13 cellular contexts compared by ENCODE assay signal in genomic region chr1:112464501-112464900, GRCh38. TPM values are rescaled to one million over a fixed set of nuclear protein-coding genes. Genes with fewer than 3 reads are reported as not detected.
DNase-seq lines count a peak whose midpoint lies in the region; ATAC-seq, FAIRE-seq and TF ChIP-seq lines count a peak whose summit lies in the region.
"Had no signal": no experiment of that assay in that cellular context is flagged by ENCODE, and none has a peak within 500 bp of the region (broad histone marks: within the 10 kb centered on the region; RNA-seq: fewer than 3 reads in every experiment).

No MANE protein-coding gene starts in this region.

- H3K27ac ChIP-seq in astrocyte (ENCODE audit: low read depth, low read length): no peak overlapping the region
- H3K27ac ChIP-seq in suprapubic skin: peak overlapping the region; percentile 93
- H3K27ac ChIP-seq in naive thymus-derived CD4-positive, alpha-beta T cell (ENCODE audit: low read depth, low read length): no peak overlapping the region
- H3K27ac ChIP-seq: BLaER1, WERI-Rb-1 had no signal

- DNase-seq in HK-2 (ENCODE audit: unreplicated experiment) (peak; percentile 13), astrocyte (ENCODE audit: low read depth) (no peak), kidney tubule cell (ENCODE audit: low spot score) (peak; percentile 13), suprapubic skin (ENCODE audit: low spot score in 2 of 2) (peak; percentile 76 to 81), GM10248 (ENCODE audit: extremely low spot score) (no peak)
- DNase-seq in effector CD4-positive, alpha-beta T cell: no peak
- no peak for DNase-seq in naive thymus-derived CD4-positive, alpha-beta T cell
- DNase-seq: activated naive CD4-positive, alpha-beta T cell treated with Interleukin-2 at 50 U/mL for 16 hours; NCI-H2171 treated with DMSO at 0.1 percent for 48 hours; stimulated activated CD4-positive, alpha-beta T cell treated with anti-CD3 and anti-CD28 coated beads, Interleukin-15, amount 100 ng/mL, for 24 hours; WERI-Rb-1 had no signal

- H3K4me2 ChIP-seq in astrocyte (ENCODE audit: low read length): no peak overlapping the region
- H3K4me2 ChIP-seq: BLaER1 had no signal

- no peak for TF ChIP-seq EP300 in suprapubic skin (IDR thresholded peaks at IDR 0.05)

- H3K79me2 ChIP-seq in astrocyte (ENCODE audit: insufficient read depth, low read length): peaks cover 1% of the 10 kb centered on the region

- H3K27me3 Mint-ChIP-seq in astrocyte (ENCODE audit: low read depth, unreplicated experiment): no peaks in the 10 kb centered on the region
- H3K27me3 Mint-ChIP-seq in naive thymus-derived CD4-positive, alpha-beta T cell: peaks cover 7 to 28% (median 18%) of the 10 kb centered on the region in 5 donors

- H3K4me1 Mint-ChIP-seq in astrocyte (ENCODE audit: low read depth, unreplicated experiment): peaks cover 23% of the 10 kb centered on the region
- H3K4me1 Mint-ChIP-seq in naive thymus-derived CD4-positive, alpha-beta T cell: peaks cover 0 to 17% (median 9%) of the 10 kb centered on the region in 7 donors

- no peak overlapping the region for H3K9ac ChIP-seq in astrocyte (ENCODE audit: low read length)
- H3K9ac ChIP-seq: BLaER1 had no signal

- peaks cover 23% of the 10 kb centered on the region for H3K4me1 ChIP-seq in astrocyte (ENCODE audit: insufficient read depth, low read length)
- peaks cover 65% of the 10 kb centered on the region for H3K4me1 ChIP-seq in suprapubic skin
- H3K4me1 ChIP-seq in naive thymus-derived CD4-positive, alpha-beta T cell (ENCODE audit: control insufficient read depth in 2 of 2, insufficient read depth in 2 of 2, low read length in 2 of 2): peaks cover 0 to 3% of the 10 kb centered on the region in 2 donors

- H3K36me3 ChIP-seq in astrocyte (ENCODE audit: insufficient read depth, low read length): peaks cover under 1% of the 10 kb centered on the region
- H3K36me3 ChIP-seq in suprapubic skin: no peaks in the 10 kb centered on the region
- H3K36me3 ChIP-seq in naive thymus-derived CD4-positive, alpha-beta T cell (ENCODE audit: control insufficient read depth in 2 of 3, insufficient read depth in 3 of 3, low read length in 3 of 3): no peaks in the 10 kb centered on the region
- H3K36me3 ChIP-seq: BLaER1, WERI-Rb-1 had no signal

- 42% methylated on average over 4 of the region's 4 CpGs for WGBS in suprapubic skin

- intact Hi-C loops in naive thymus-derived CD4-positive, alpha-beta T cell (cut with micrococcal nuclease): no loop called here

- TF ChIP-seq POLR2A in suprapubic skin (IDR thresholded peaks at IDR 0.05): no peak

- no peak overlapping the region for H3K4me3 ChIP-seq in astrocyte (ENCODE audit: insufficient read depth, low read depth, low read length)
- H3K4me3 ChIP-seq in suprapubic skin: no peak overlapping the region
- H3K4me3 ChIP-seq in naive thymus-derived CD4-positive, alpha-beta T cell (ENCODE audit: low read length): no peak overlapping the region
- H3K4me3 ChIP-seq: BLaER1, GM12878 had no signal

- peaks cover 19% of the 10 kb centered on the region for H4K20me1 ChIP-seq in astrocyte (ENCODE audit: insufficient read depth, low read length)
- H4K20me1 ChIP-seq: BLaER1 had no signal

- ATAC-seq in naive thymus-derived CD4-positive, alpha-beta T cell: no peak
- ATAC-seq: GM12878 had no signal

- CTCF ChIA-PET in naive thymus-derived CD4-positive, alpha-beta T cell (lab: Charles Lee): interaction anchor here (1.2 to 3.9 kb wide), 3 partner anchors 73 to 93 kb away, joined by 3 to 75 read pairs (median 30); no protein-coding TSS in a partner anchor
- CTCF ChIA-PET in GM10248 (lab: Yijun Ruan, JAX): interaction anchor here (1.0 to 7.7 kb wide), 6 partner anchors 17 to 149 kb away, joined by 3 to 76 read pairs (median 16); partner anchors contain the start of gene CTTNBP2NL

- H3K27me3 ChIP-seq in astrocyte (ENCODE audit: insufficient read depth, low read length): no peaks in the 10 kb centered on the region
- no peaks in the 10 kb centered on the region for H3K27me3 ChIP-seq in suprapubic skin
- no peaks in the 10 kb centered on the region for H3K27me3 ChIP-seq in naive thymus-derived CD4-positive, alpha-beta T cell (ENCODE audit: control insufficient read depth in 2 of 2, insufficient read depth in 2 of 2, low read length in 2 of 2)
- H3K27me3 ChIP-seq: BLaER1 had no signal

- no peaks in the 10 kb centered on the region for H3K9me3 Mint-ChIP-seq in astrocyte (ENCODE audit: unreplicated experiment)
- peaks cover 0 to 2% (median 0%) of the 10 kb centered on the region in 11 donors for H3K9me3 Mint-ChIP-seq in naive thymus-derived CD4-positive, alpha-beta T cell

- H3K9me3 ChIP-seq in astrocyte (ENCODE audit: insufficient read depth, low read depth, low read length): no peaks in the 10 kb centered on the region
- no peaks in the 10 kb centered on the region for H3K9me3 ChIP-seq in suprapubic skin
- no peaks in the 10 kb centered on the region for H3K9me3 ChIP-seq in naive thymus-derived CD4-positive, alpha-beta T cell (ENCODE audit: control insufficient read depth in 2 of 3, low read length in 3 of 3)
- H3K9me3 ChIP-seq: BLaER1 had no signal

- peak overlapping the region; percentile 24 for H3K27ac Mint-ChIP-seq in astrocyte (ENCODE audit: unreplicated experiment)
- no peak overlapping the region for H3K27ac Mint-ChIP-seq in naive thymus-derived CD4-positive, alpha-beta T cell

- POLR2A ChIA-PET in naive thymus-derived CD4-positive, alpha-beta T cell (lab: Charles Lee): no interaction called here
- POLR2A ChIA-PET in GM10248 (lab: Yijun Ruan, JAX): interaction anchor here (0.8 kb wide), 1 partner anchor 74 kb away, joined by 9 read pairs; no protein-coding TSS in a partner anchor

- H3K4me3 Mint-ChIP-seq in astrocyte (ENCODE audit: unreplicated experiment): no peak overlapping the region
- no peak overlapping the region for H3K4me3 Mint-ChIP-seq in naive thymus-derived CD4-positive, alpha-beta T cell

- H2AFZ ChIP-seq in astrocyte (ENCODE audit: low read depth, low read length): no peak overlapping the region

- TF ChIP-seq CTCF in astrocyte (IDR thresholded peaks at IDR 0.05; ENCODE audit: insufficient read depth, low read depth, low read length): no peak
- TF ChIP-seq CTCF in suprapubic skin (IDR thresholded peaks at IDR 0.05): no peak
- TF ChIP-seq CTCF in GM10248 (IDR thresholded peaks at IDR 0.05; ENCODE audit: control extremely low read depth, extremely low read depth, low read depth, missing control alignments): no peak

- no peak for FAIRE-seq in astrocyte (lab: Jason Lieb, UNC)
- FAIRE-seq: GM12878 had no signal

- peaks cover 6% of the 10 kb centered on the region for H3K36me3 Mint-ChIP-seq in astrocyte (ENCODE audit: low read depth, unreplicated experiment)
- no peaks in the 10 kb centered on the region for H3K36me3 Mint-ChIP-seq in naive thymus-derived CD4-positive, alpha-beta T cell

RNA-seq across cellular contexts. Expression of gene WNT2B, which starts 44.3 kb away (rescaled TPM):
- total RNA-seq in astrocyte (18.0 and 18.5 TPM in 2 replicates), suprapubic skin (10 to 100 TPM; 18.6 to 57.9 (median 38.8) TPM)
- total RNA-seq in naive thymus-derived CD4-positive, alpha-beta T cell: under 1 TPM in 4 of 5 experiments, not detected in 1; 0.38 to 0.94 (median 0.61) TPM
- under 1 TPM; 0.05 to 0.55 TPM for polyA plus RNA-seq in naive thymus-derived CD4-positive, alpha-beta T cell

Comparison
In these comparisons a context has a peak if more than half of its experiments do, and no peak if none do; other contexts are left out.
1. DNase-seq: peak in HK-2 (single experiment), kidney tubule cell (single experiment) and suprapubic skin (2 of 2); none in astrocyte (single experiment), effector CD4-positive, alpha-beta T cell (single experiment), naive thymus-derived CD4-positive, alpha-beta T cell (0 of 9) and GM10248 (single experiment).